In the genomic region with DNA sequence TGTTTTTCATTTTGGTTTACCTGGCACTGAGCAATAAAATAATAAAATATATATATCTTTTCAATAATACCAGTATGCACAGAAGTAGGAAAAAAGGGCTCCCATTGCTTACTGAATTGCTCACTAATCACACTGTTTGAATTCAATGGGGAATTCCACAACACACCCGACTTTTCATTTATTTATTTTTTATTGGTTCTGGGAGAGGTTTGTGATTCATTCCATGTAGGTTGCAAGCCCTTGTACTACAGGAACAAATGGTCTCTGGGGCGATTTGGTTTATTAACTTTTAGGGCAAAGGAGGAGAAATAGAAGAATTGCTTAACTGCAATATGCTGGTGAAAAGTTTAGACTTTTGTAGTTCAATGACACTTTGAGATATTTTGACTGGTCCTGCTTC, we compare ENCODE assay signal across 22 cellular contexts.
DNase-seq lines count a peak whose midpoint lies in the region; FAIRE-seq and TF ChIP-seq lines count a peak whose summit lies in the region.
"Had no signal": no experiment of that assay in that cellular context is flagged by ENCODE, and none has a peak within 500 bp of the region (broad histone marks: within the 10 kb centered on the region; RNA-seq: fewer than 3 reads in every experiment).

No MANE protein-coding gene starts in this region.

- no peak overlapping the region for H3K4me3 ChIP-seq in astrocyte of the spinal cord (ENCODE audit: low read depth, low read length)
- no peak overlapping the region for H3K4me3 ChIP-seq in suprapubic skin
- H3K4me3 ChIP-seq in lower leg skin (ENCODE audit: low read depth, poor library complexity, severe bottlenecking): no peak overlapping the region

- no peaks in the 10 kb centered on the region for H3K36me3 ChIP-seq in suprapubic skin

- in situ Hi-C loops in astrocyte of the spinal cord (cut with HindIII; ENCODE audit: low sequenced_read_pairs): no loop called here

- H3K27me3 ChIP-seq in suprapubic skin: no peaks in the 10 kb centered on the region

- no peak for TF ChIP-seq POLR2A in suprapubic skin (IDR thresholded peaks at IDR 0.05)
- no peak for TF ChIP-seq POLR2A in lower leg skin (IDR thresholded peaks at IDR 0.05)

- intact Hi-C loops in lower leg skin (cut with DNase I; ENCODE audit: low total_unique reads): loop anchor here (10.0 kb wide), 1 partner anchor 857 kb away; no protein-coding TSS in a partner anchor

- FAIRE-seq in D721Med (lab: Jason Lieb, UNC): no peak

- DNase-seq in ELR (ENCODE audit: low read depth) (peak; percentile 20), astrocyte of the spinal cord (ENCODE audit: low read depth, low spot score) (peak; percentile 19), fibroblast of peridontal ligament (ENCODE audit: extremely low read depth) (peak; percentile 71), suprapubic skin (ENCODE audit: low spot score in 2 of 2) (no peak), lower leg skin (ENCODE audit: low spot score in 2 of 2) (no peak), NCI-H1105 (lab: John Stamatoyannopoulos, UW) (no peak), D721Med (ENCODE audit: insufficient read length, low spot score) (no peak)
- DNase-seq: ACHN; AML-193; C1 segment of cervical spinal cord; CD8-positive, alpha-beta T cell; DMS53; EL; Karpas-422; MM.1S; NCI-H1092; NCI-H1436 treated with DMSO at 0.1 percent for 48 hours; NCI-H1930; NCI-H510A treated with DMSO at 0.1 percent for 48 hours; NCI-H748 treated with DMSO at 0.1 percent for 48 hours; SIG-M5; SK-N-SH had no signal

- WGBS in suprapubic skin: 57% methylated on average over 2 of the region's 2 CpGs
- 50 to 65% methylated on average over 2 of the region's 2 CpGs for WGBS in lower leg skin, 2 donors

- no peak overlapping the region for H3K27ac ChIP-seq in suprapubic skin

- TF ChIP-seq CTCF in astrocyte of the spinal cord (IDR thresholded peaks at IDR 0.05; ENCODE audit: low read depth, low read length): no peak
- TF ChIP-seq CTCF in suprapubic skin (IDR thresholded peaks at IDR 0.05): no peak
- TF ChIP-seq CTCF in lower leg skin (IDR thresholded peaks at IDR 0.05): no peak
- TF ChIP-seq CTCF in D721Med (IDR thresholded peaks at IDR 0.05; ENCODE audit: insufficient read depth, missing control alignments): no peak

- H3K9me3 ChIP-seq in suprapubic skin: no peaks in the 10 kb centered on the region
- H3K9me3 ChIP-seq: SK-N-SH had no signal

- no peaks in the 10 kb centered on the region for H3K4me1 ChIP-seq in suprapubic skin

- no peak for TF ChIP-seq EP300 in suprapubic skin (IDR thresholded peaks at IDR 0.05)

Comparison
In these comparisons a context has a peak if more than half of its experiments do, and no peak if none do; other contexts are left out.
1. DNase-seq: peak in ELR (single experiment), astrocyte of the spinal cord (single experiment) and fibroblast of peridontal ligament (single experiment); none in suprapubic skin (0 of 2), lower leg skin (0 of 2), NCI-H1105 (single experiment) and D721Med (single experiment).